13 cellular contexts compared by ENCODE assay signal in the genomic region with DNA sequence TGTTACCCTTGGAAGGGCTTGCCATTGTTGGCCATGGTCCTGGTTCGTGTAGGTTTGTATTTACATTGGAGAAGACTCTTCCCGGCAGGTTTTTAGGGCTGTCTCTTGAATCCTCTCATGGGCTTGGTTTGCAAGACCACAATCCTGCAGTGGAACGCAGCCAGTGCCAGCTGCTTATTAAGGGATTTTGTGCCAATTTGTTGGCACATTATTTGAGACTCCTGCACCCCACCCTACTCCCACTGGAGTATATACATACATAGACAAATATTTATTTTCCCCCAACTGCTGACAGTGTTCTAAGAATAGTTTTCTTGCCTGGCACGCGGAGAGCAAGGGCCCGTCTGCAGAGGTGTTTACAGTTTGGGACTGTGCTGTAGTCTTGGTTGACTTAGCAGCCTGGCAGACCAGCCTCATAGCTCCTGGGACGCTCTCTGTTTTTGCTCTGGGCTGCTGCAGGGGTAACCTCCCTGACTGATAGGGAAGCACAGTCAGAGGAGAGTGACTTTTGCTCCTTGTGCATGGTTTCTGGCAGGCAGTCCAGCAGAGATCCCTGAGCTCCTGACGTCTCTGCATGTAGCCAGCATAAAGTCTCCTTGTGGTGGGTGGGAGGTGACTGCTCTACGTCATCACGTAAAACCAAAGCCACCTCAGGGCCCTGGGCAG. TPM values are rescaled to one million over a fixed set of nuclear protein-coding genes. Genes with fewer than 3 reads are reported as not detected.
DNase-seq lines count a peak whose midpoint lies in the region; ATAC-seq, FAIRE-seq and TF ChIP-seq lines count a peak whose summit lies in the region.
"Had no signal": no experiment of that assay in that cellular context is flagged by ENCODE, and none has a peak within 500 bp of the region (broad histone marks: within the 10 kb centered on the region; RNA-seq: fewer than 3 reads in every experiment).

No MANE protein-coding gene starts in this region.

- peaks cover 12% of the 10 kb centered on the region for H3K27me3 Mint-ChIP-seq in activated naive CD4-positive, alpha-beta T cell treated with anti-CD3 and anti-CD28 coated beads for 36 hours (ENCODE audit: low read depth)
- H3K27me3 Mint-ChIP-seq in astrocyte (ENCODE audit: low read depth, unreplicated experiment) (no peaks in the 10 kb centered on the region), type B pancreatic cell (peaks cover 69% of the 10 kb centered on the region)

- no peak overlapping the region for H3K4me3 ChIP-seq in astrocyte (ENCODE audit: insufficient read depth, low read depth, low read length)

- H3K27me3 ChIP-seq in astrocyte (ENCODE audit: insufficient read depth, low read length): peaks cover 22% of the 10 kb centered on the region

- intact Hi-C loops in activated naive CD4-positive, alpha-beta T cell treated with anti-CD3 and anti-CD28 coated beads for 36 hours (cut with micrococcal nuclease): no loop called here
- intact Hi-C loops in posterior vena cava (cut with DNase I): no loop called here

- H3K36me3 ChIP-seq in astrocyte (ENCODE audit: insufficient read depth, low read length): no peaks in the 10 kb centered on the region

- H3K4me1 ChIP-seq in astrocyte (ENCODE audit: insufficient read depth, low read length): peaks cover 31% of the 10 kb centered on the region

- DNase-seq in activated naive CD4-positive, alpha-beta T cell treated with anti-CD3 and anti-CD28 coated beads for 36 hours: no peak
- no peak for DNase-seq in activated naive CD4-positive, alpha-beta T cell (lab: John Stamatoyannopoulos, UW)
- DNase-seq in astrocyte (ENCODE audit: low read depth): peak; percentile 49
- DNase-seq in midbrain (lab: John Stamatoyannopoulos, UW): peak; percentile 17
- DNase-seq in type B pancreatic cell (ENCODE audit: extremely low spot score, unreplicated experiment): no peak
- DNase-seq in posterior vena cava (ENCODE audit: low spot score): no peak
- DNase-seq in GM13977 (ENCODE audit: low spot score): no peak
- DNase-seq: activated effector memory CD4-positive, alpha-beta T cell treated with anti-CD3 and anti-CD28 coated beads, Interleukin-2, amount 50 U/mL, for 16 hours; T1000 had no signal

- peak overlapping the region; percentile 79 for H3K4me2 ChIP-seq in astrocyte (ENCODE audit: low read length)

- peaks cover 35% of the 10 kb centered on the region for H3K4me1 Mint-ChIP-seq in activated naive CD4-positive, alpha-beta T cell treated with anti-CD3 and anti-CD28 coated beads for 36 hours (ENCODE audit: low read depth)
- H3K4me1 Mint-ChIP-seq in astrocyte (ENCODE audit: low read depth, unreplicated experiment) (peaks cover 39% of the 10 kb centered on the region), type B pancreatic cell (ENCODE audit: unreplicated experiment) (peaks cover 13% of the 10 kb centered on the region)

- peak overlapping the region; percentile 5 for H3K4me3 Mint-ChIP-seq in activated naive CD4-positive, alpha-beta T cell treated with anti-CD3 and anti-CD28 coated beads for 36 hours
- peak overlapping the region; percentile 88 for H3K4me3 Mint-ChIP-seq in astrocyte (ENCODE audit: unreplicated experiment)
- H3K4me3 Mint-ChIP-seq in type B pancreatic cell: peak overlapping the region; percentile 30

- no peak for FAIRE-seq in astrocyte (lab: Jason Lieb, UNC)
- FAIRE-seq: GM18507 had no signal

- in situ Hi-C loops in GM13977 (cut with MboI; ENCODE audit: low pct_unique_long_range_greater_than_20kb, low sequenced_read_pairs, unreplicated experiment): no loop called here

- CTCF ChIA-PET in activated naive CD4-positive, alpha-beta T cell treated with anti-CD3 and anti-CD28 coated beads for 36 hours (lab: Charles Lee): interaction anchor here (0.7 to 1.0 kb wide), 2 partner anchors 52 to 61 kb away, joined by 3 read pairs; no protein-coding TSS in a partner anchor

- H3K36me3 Mint-ChIP-seq in activated naive CD4-positive, alpha-beta T cell treated with anti-CD3 and anti-CD28 coated beads for 36 hours (ENCODE audit: low read depth): no peaks in the 10 kb centered on the region
- H3K36me3 Mint-ChIP-seq in astrocyte (ENCODE audit: low read depth, unreplicated experiment): peaks cover 1% of the 10 kb centered on the region
- no peaks in the 10 kb centered on the region for H3K36me3 Mint-ChIP-seq in type B pancreatic cell
- H3K36me3 Mint-ChIP-seq: CD8-positive, alpha-beta memory T cell had no signal

- no peaks in the 10 kb centered on the region for H3K9me3 Mint-ChIP-seq in activated naive CD4-positive, alpha-beta T cell treated with anti-CD3 and anti-CD28 coated beads for 36 hours
- H3K9me3 Mint-ChIP-seq in astrocyte (ENCODE audit: unreplicated experiment): peaks cover 2% of the 10 kb centered on the region
- H3K9me3 Mint-ChIP-seq in type B pancreatic cell: no peaks in the 10 kb centered on the region
- H3K9me3 Mint-ChIP-seq: CD8-positive, alpha-beta memory T cell had no signal

- TF ChIP-seq CTCF in astrocyte (IDR thresholded peaks at IDR 0.05; ENCODE audit: insufficient read depth, low read depth, low read length) (no peak), type B pancreatic cell (conservative IDR thresholded peaks at IDR 0.05) (no peak), GM13977 (IDR thresholded peaks at IDR 0.05; ENCODE audit: extremely low read depth, insufficient read depth, missing control alignments) (no peak)

- no peak overlapping the region for H3K9ac ChIP-seq in astrocyte (ENCODE audit: low read length)

- peaks cover 6% of the 10 kb centered on the region for H4K20me1 ChIP-seq in astrocyte (ENCODE audit: insufficient read depth, low read length)

- H3K27ac Mint-ChIP-seq in activated naive CD4-positive, alpha-beta T cell treated with anti-CD3 and anti-CD28 coated beads for 36 hours: no peak overlapping the region
- H3K27ac Mint-ChIP-seq in astrocyte (ENCODE audit: unreplicated experiment) (peak overlapping the region; percentile 60), type B pancreatic cell (no peak overlapping the region)

- no peak overlapping the region for H2AFZ ChIP-seq in astrocyte (ENCODE audit: low read depth, low read length)

- no peaks in the 10 kb centered on the region for H3K9me3 ChIP-seq in astrocyte (ENCODE audit: insufficient read depth, low read depth, low read length)

- no peak overlapping the region for H3K27ac ChIP-seq in astrocyte (ENCODE audit: low read depth, low read length)

- ATAC-seq in GM18868 (IDR thresholded peaks at IDR 0.05; ENCODE audit: unreplicated experiment): no peak
- ATAC-seq: HCT116 had no signal

- H3K79me2 ChIP-seq in astrocyte (ENCODE audit: insufficient read depth, low read length): peaks cover 2% of the 10 kb centered on the region

RNA-seq across cellular contexts. Expression of a gene that starts 1.9 kb away (rescaled TPM):
- total RNA-seq in activated naive CD4-positive, alpha-beta T cell treated with anti-CD3 and anti-CD28 coated beads for 36 hours: 10 to 100 TPM; 19.4 to 21.3 TPM
- 26.0 and 40.1 TPM in 2 replicates for total RNA-seq in astrocyte
- total RNA-seq in type B pancreatic cell (ENCODE audit: low replicate concordance): 0.88 and 2.4 TPM in 2 replicates
- total RNA-seq in posterior vena cava: 10 to 100 TPM; 52.3 to 74.8 TPM

Comparison
In these comparisons a context has a peak if more than half of its experiments do, and no peak if none do; other contexts are left out.
1. DNase-seq: peak in astrocyte (single experiment) and midbrain (single experiment); none in activated naive CD4-positive, alpha-beta T cell treated with anti-CD3 and anti-CD28 coated beads for 36 hours (single experiment), activated naive CD4-positive, alpha-beta T cell (0 of 4), type B pancreatic cell (single experiment), posterior vena cava (single experiment) and GM13977 (single experiment).
2. H3K4me3 Mint-ChIP-seq: peak in every context shown above with its lines; median percentile 88 in astrocyte; 30 in type B pancreatic cell; 5 in activated naive CD4-positive, alpha-beta T cell treated with anti-CD3 and anti-CD28 coated beads for 36 hours.